36 cellular contexts compared by ENCODE assay signal in the genomic region with DNA sequence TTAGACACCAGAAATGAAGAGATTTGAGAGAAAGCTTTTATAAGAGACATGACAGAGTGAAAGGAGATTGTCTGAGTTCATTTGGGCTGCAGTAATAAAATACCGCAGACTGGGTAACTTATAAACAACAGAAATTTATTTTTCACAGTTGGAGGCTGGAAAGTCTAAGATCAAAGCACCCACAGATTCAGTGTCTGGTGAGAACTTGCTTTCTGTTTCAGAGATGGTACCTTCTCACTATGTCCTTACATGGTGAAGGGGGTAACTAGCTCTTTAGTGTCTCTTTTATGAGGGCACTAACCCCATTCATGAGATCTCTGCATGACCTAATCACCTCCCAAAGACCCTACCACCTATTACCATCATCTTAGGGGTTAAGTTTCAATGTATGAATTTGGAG. TPM values are rescaled to one million over a fixed set of nuclear protein-coding genes. Genes with fewer than 3 reads are reported as not detected.
"Had no signal": no experiment of that assay in that cellular context is flagged by ENCODE, and none has a peak within 500 bp of the region (broad histone marks: within the 10 kb centered on the region; RNA-seq: fewer than 3 reads in every experiment).

No MANE protein-coding gene starts in this region.

- ATAC-seq: activated CD4-positive, alpha-beta T cell treated with anti-CD3 and anti-CD28 coated beads for 36 hours; gastrocnemius medialis; left cardiac atrium; left ventricle myocardium superior; mucosa of descending colon; sciatic nerve; T-helper 17 cell had no signal

- H3K36me3 ChIP-seq: ascending aorta, cardiac muscle cell, gastrocnemius medialis, ovary, prostate gland, upper lobe of left lung, vagina, WERI-Rb-1 had no signal

- H3K9me3 Mint-ChIP-seq: activated naive CD4-positive, alpha-beta T cell treated with anti-CD3 and anti-CD28 coated beads, Interleukin-2, amount 10 ng/mL, durations not matched to agents 7 days and 5 days; activated naive CD8-positive, alpha-beta T cell treated with anti-CD3 and anti-CD28 coated beads, Interleukin-2, amount 10 ng/mL, durations not matched to agents 7 days and 5 days had no signal

- H3K79me2 ChIP-seq: hepatocyte had no signal

- H3K4me2 ChIP-seq: hepatocyte had no signal

- H3K9me3 ChIP-seq: ascending aorta, gastrocnemius medialis, mucosa of descending colon, ovary, prostate gland, upper lobe of left lung, vagina had no signal

- H3K36me3 Mint-ChIP-seq: activated naive CD4-positive, alpha-beta T cell treated with anti-CD3 and anti-CD28 coated beads, Interleukin-2, amount 10 ng/mL, durations not matched to agents 7 days and 5 days; activated naive CD8-positive, alpha-beta T cell treated with anti-CD3 and anti-CD28 coated beads, Interleukin-2, amount 10 ng/mL, durations not matched to agents 7 days and 5 days; brain had no signal

- H3K4me1 Mint-ChIP-seq: activated CD4-positive, alpha-beta T cell treated with anti-CD3 and anti-CD28 coated beads for 36 hours; activated naive CD4-positive, alpha-beta T cell treated with anti-CD3 and anti-CD28 coated beads, Interleukin-2, amount 10 ng/mL, durations not matched to agents 7 days and 5 days; brain; T-helper 17 cell had no signal

- H3K4me3 ChIP-seq: ascending aorta, cardiac muscle cell, coronary artery, dorsolateral prefrontal cortex, gastrocnemius medialis, hepatocyte, mucosa of descending colon, ovary, prostate gland, skin epidermis, upper lobe of left lung, vagina had no signal

- H3K27me3 ChIP-seq: ascending aorta, cardiac muscle cell, gastrocnemius medialis, ovary, upper lobe of left lung, vagina had no signal

- DNase-seq: activated CD4-positive, alpha-beta T cell treated with anti-CD3 and anti-CD28 coated beads for 36 hours; activated CD8-positive, alpha-beta memory T cell treated with anti-CD3 and anti-CD28 coated beads for 24 hours; activated gamma-delta T cell; activated naive CD4-positive, alpha-beta T cell treated with anti-CD3 and anti-CD28 coated beads, Interleukin-2, amount 10 ng/mL, durations not matched to agents 7 days and 5 days; activated naive CD8-positive, alpha-beta T cell treated with anti-CD3 and anti-CD28 coated beads, Interleukin-2, amount 10 ng/mL, durations not matched to agents 7 days and 5 days; dorsolateral prefrontal cortex; effector memory CD4-positive, alpha-beta T cell; erythroblast; gastrocnemius medialis; glutamatergic neuron; left cardiac atrium; left ventricle myocardium superior; mucosa of descending colon; ovary; retina; stimulated activated CD4-positive, alpha-beta T cell treated with anti-CD3 and anti-CD28 coated beads, Interleukin-12 subunit alpha, Interleukin-12 subunit beta, amount 100 ng/mL, for 4 hours; stimulated activated CD4-positive, alpha-beta T cell treated with anti-CD3 and anti-CD28 coated beads, Interleukin-4, amount 100 ng/mL, for 1 hour; substantia nigra; T-helper 17 cell; T1000; upper lobe of left lung; WERI-Rb-1 had no signal

- H3K4me1 ChIP-seq: ascending aorta, gastrocnemius medialis, prostate gland, upper lobe of left lung, vagina had no signal

- H3K27ac Mint-ChIP-seq: activated CD4-positive, alpha-beta T cell treated with anti-CD3 and anti-CD28 coated beads for 36 hours; activated naive CD4-positive, alpha-beta T cell treated with anti-CD3 and anti-CD28 coated beads, Interleukin-2, amount 10 ng/mL, durations not matched to agents 7 days and 5 days; activated naive CD8-positive, alpha-beta T cell treated with anti-CD3 and anti-CD28 coated beads, Interleukin-2, amount 10 ng/mL, durations not matched to agents 7 days and 5 days; brain; stimulated activated naive CD8-positive, alpha-beta T cell treated with anti-CD3 and anti-CD28 coated beads, Interleukin-15, Interleukin-2, amounts not matched to agents 100 ng/mL and 50 ng/mL, for 24 hours; T-helper 17 cell had no signal

- H3K27ac ChIP-seq: ascending aorta, cardiac muscle cell, coronary artery, dorsolateral prefrontal cortex, gastrocnemius medialis, hepatocyte, ovary, prostate gland, skin epidermis, upper lobe of left lung, vagina, WERI-Rb-1 had no signal

- H2AFZ ChIP-seq: hepatocyte had no signal

- H3K4me3 Mint-ChIP-seq: activated CD4-positive, alpha-beta T cell treated with anti-CD3 and anti-CD28 coated beads for 36 hours; activated naive CD4-positive, alpha-beta T cell treated with anti-CD3 and anti-CD28 coated beads, Interleukin-2, amount 10 ng/mL, durations not matched to agents 7 days and 5 days; activated naive CD8-positive, alpha-beta T cell treated with anti-CD3 and anti-CD28 coated beads, Interleukin-2, amount 10 ng/mL, durations not matched to agents 7 days and 5 days; brain; stimulated activated naive CD8-positive, alpha-beta T cell treated with anti-CD3 and anti-CD28 coated beads, Interleukin-15, Interleukin-2, amounts not matched to agents 100 ng/mL and 50 ng/mL, for 24 hours; T-helper 17 cell had no signal

RNA-seq across cellular contexts. Expression of gene FCRL4, which starts 30.9 kb away (rescaled TPM):
- total RNA-seq: activated CD4-positive, alpha-beta T cell treated with anti-CD3 and anti-CD28 coated beads for 36 hours; activated naive CD8-positive, alpha-beta T cell treated with anti-CD3 and anti-CD28 coated beads, Interleukin-2, amount 10 ng/mL, durations not matched to agents 7 days and 5 days; ascending aorta; cardiac muscle cell; cerebellum; gastrocnemius medialis; hepatocyte; left cardiac atrium; left ventricle myocardium superior; lung microvascular endothelial cell; mesenteric fat pad; myocyte; ovary; sciatic nerve; T-helper 17 cell; upper lobe of left lung; vagina had no signal
